ENCODE assay signal across 5 cellular contexts in the genomic region with DNA sequence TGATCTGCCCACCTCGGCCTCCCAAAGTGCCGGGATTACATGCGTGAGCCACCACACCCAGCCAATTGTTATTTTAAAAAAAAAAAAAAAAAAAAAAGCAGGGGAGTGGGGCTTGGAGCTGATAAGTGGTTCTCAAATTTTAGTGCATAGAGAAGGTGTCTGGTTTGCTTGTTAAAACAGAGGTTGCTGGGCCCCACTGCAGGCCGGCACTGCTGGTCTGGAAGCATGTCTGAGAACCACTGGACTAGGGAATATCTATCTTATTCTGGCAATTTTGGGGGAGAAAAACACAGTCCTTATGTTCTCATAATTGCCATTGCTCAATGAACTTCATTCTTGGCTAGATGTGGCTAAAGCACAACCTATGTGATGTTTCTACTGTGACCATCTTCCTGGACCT.
"Had no signal": no experiment of that assay in that cellular context is flagged by ENCODE, and none has a peak within 500 bp of the region (broad histone marks: within the 10 kb centered on the region; RNA-seq: fewer than 3 reads in every experiment).

No MANE protein-coding gene starts in this region.

- H3K4me3 Mint-ChIP-seq: GM23338, HFFc6 had no signal

- H3K27ac ChIP-seq: HL-60 had no signal

- DNase-seq: HFFc6 had no signal

- H3K4me3 ChIP-seq: GM23338, HAP-1 had no signal

- H3K9me3 ChIP-seq: HAP-1 had no signal

- H3K9me3 Mint-ChIP-seq: GM23338, HFFc6, IgD-negative memory B cell had no signal

- H3K27ac Mint-ChIP-seq: GM23338, HFFc6 had no signal

- H3K36me3 ChIP-seq: HAP-1 had no signal
